In genomic region chr1:193104906-193105820, GRCh38 we compare ENCODE assay signal across 8 cellular contexts. TPM values are rescaled to one million over a fixed set of nuclear protein-coding genes. Genes with fewer than 3 reads are reported as not detected.
A peak's percentile ranks its signal among the peaks of the same experiment; 100 is the strongest.
DNase-seq lines count a peak whose midpoint lies in the region; ATAC-seq and TF ChIP-seq lines count a peak whose summit lies in the region.

TSS of gene GLRX2 (minus strand) at chr1:193105414. CDS start at chr1:193105382, 32 bp downstream.

- peak; percentile 95 for ATAC-seq in GM21717 (IDR thresholded peaks at IDR 0.05; ENCODE audit: unreplicated experiment)
- peak; percentile 94 to 95 for ATAC-seq in naive thymus-derived CD8-positive, alpha-beta T cell

- H3K27me3 Mint-ChIP-seq in naive thymus-derived CD8-positive, alpha-beta T cell: no peaks in the 10 kb centered on the region

- peaks cover 32% of the 10 kb centered on the region for H3K79me2 ChIP-seq in DOHH2 (ENCODE audit: control insufficient read depth, low read length)

- H3K9me2 ChIP-seq in DOHH2 (replicated peaks; ENCODE audit: control insufficient read depth, low read length): no peaks in the 10 kb centered on the region

- no peaks in the 10 kb centered on the region for H3K9me3 ChIP-seq in DOHH2 (ENCODE audit: control insufficient read depth, insufficient read depth, low read length)

- H3K27me3 ChIP-seq in DOHH2 (ENCODE audit: control insufficient read depth, low read length): no peaks in the 10 kb centered on the region

- DNase-seq in Jurkat, Clone E6-1 (ENCODE audit: low read depth, low spot score): no peak
- DNase-seq in RPMI7951 (ENCODE audit: low read depth) (peak; percentile 88), fibroblast of gingiva (ENCODE audit: low read depth) (peak; percentile 88)
- peak; percentile 29 to 45 for DNase-seq in activated T-helper 1 cell treated with anti-CD3 and anti-CD28 coated beads, Interleukin-2, amount 50 U/mL, for 16 hours (ENCODE audit: low read depth in 1 of 2, low spot score in 1 of 2)
- peak; percentile 40 to 84 (median 54) for DNase-seq in naive thymus-derived CD8-positive, alpha-beta T cell
- peak; percentile 34 to 59 (median 47) for DNase-seq in stimulated activated naive CD4-positive, alpha-beta T cell (lab: John Stamatoyannopoulos, UW)

- POLR2A ChIA-PET in naive thymus-derived CD8-positive, alpha-beta T cell (lab: Charles Lee): interaction anchor here (0.9 to 2.6 kb wide), 3 partner anchors 17 to 296 kb away, joined by 4 to 21 read pairs (median 8); partner anchors contain the start of genes CDC73, RO60 and UCHL5

- H3K4me2 ChIP-seq in DOHH2 (ENCODE audit: low read length): peak within 1 kb of the TSS; percentile 77

- peaks cover 16% of the 10 kb centered on the region for H3K4me1 ChIP-seq in DOHH2 (ENCODE audit: control insufficient read depth, low read length)

- H3K9me3 Mint-ChIP-seq in naive thymus-derived CD8-positive, alpha-beta T cell: no peaks in the 10 kb centered on the region

- peaks cover 6 to 26% (median 23%) of the 10 kb centered on the region in 4 donors for H3K4me1 Mint-ChIP-seq in naive thymus-derived CD8-positive, alpha-beta T cell

- peaks cover 8% of the 10 kb centered on the region; the same call in 1 of the 2 replicates for H3F3A ChIP-seq in DOHH2 (ENCODE audit: control insufficient read depth, insufficient read depth)

- peaks cover 0 to 6% (median 0%) of the 10 kb centered on the region in 3 donors for H3K36me3 Mint-ChIP-seq in naive thymus-derived CD8-positive, alpha-beta T cell

- H3K27ac ChIP-seq in DOHH2 (ENCODE audit: low read depth, low read length): peak within 1 kb of the TSS; percentile 23

- H3K36me3 ChIP-seq in DOHH2 (ENCODE audit: control insufficient read depth, low read length): peaks cover 9% of the 10 kb centered on the region

- H3K4me3 Mint-ChIP-seq in naive thymus-derived CD8-positive, alpha-beta T cell: peak within 1 kb of the TSS; percentile 87 to 98 (median 92)

- TF ChIP-seq CTCF in DOHH2 (IDR thresholded peaks at IDR 0.05; ENCODE audit: low read depth, low read length, poor library complexity, severe bottlenecking): no peak

- H4K20me1 ChIP-seq in DOHH2 (ENCODE audit: control insufficient read depth, insufficient read depth, low read depth, low read length): no peaks in the 10 kb centered on the region

- peak within 1 kb of the TSS; percentile 80 for H3K4me3 ChIP-seq in DOHH2 (ENCODE audit: low read length)
- peak within 1 kb of the TSS; percentile 72 for H3K4me3 ChIP-seq in Jurkat, Clone E6-1 (ENCODE audit: low read length)

- H3K27ac Mint-ChIP-seq in naive thymus-derived CD8-positive, alpha-beta T cell: peak within 1 kb of the TSS; percentile 22 to 96 (median 91)

RNA-seq across cellular contexts. Expression of gene GLRX2, which starts in this region (rescaled TPM):
- polyA plus RNA-seq in Jurkat, Clone E6-1 (2012; ENCODE audit: insufficient read depth, insufficient read length): 15.1 TPM
- total RNA-seq in RPMI7951 (2014; rRNA removed; shearing (Covaris generic)): 21.6 and 27.8 TPM in 2 replicates
- total RNA-seq in naive thymus-derived CD8-positive, alpha-beta T cell: 10 to 100 TPM; 14.7 to 15.9 TPM
- 10 to 100 TPM in 1 of 3 donors, 1 to 10 TPM in 2; 7.0 to 12.8 (median 9.4) TPM for polyA plus RNA-seq in naive thymus-derived CD8-positive, alpha-beta T cell
